ENCODE assay signal across 1 cellular context in genomic region chr17:21678451-21679081, GRCh38.
TF ChIP-seq lines count a peak whose summit lies in the region.

No MANE protein-coding gene starts in this region.

TF ChIP-seq in K562, 482 proteins besides CTCF, POLR2A, EP300 and RAD21:
- no peak for TF ChIP-seq ZNF143 (CRISPR knock-in tag; IDR thresholded peaks at IDR 0.05)
- TF ChIP-seq POLR2G (IDR thresholded peaks at IDR 0.05; ENCODE audit: low read depth, low read length) = peak; percentile 37; the same call in 1 of the 2 replicates
- TF ChIP-seq NRF1 (conservative IDR thresholded peaks at IDR 0.05 in 1 of 2, IDR thresholded peaks at IDR 0.05 in 1 of 2) = peak; percentile 95
- peak; percentile 53 for TF ChIP-seq MEIS2 (IDR thresholded peaks at IDR 0.05; ENCODE audit: partially characterized antibody)
- no peak for TF ChIP-seq SETDB1 (IDR thresholded peaks at IDR 0.05; ENCODE audit: low read length)
- no peak for TF ChIP-seq TCF3 (CRISPR knock-in tag; IDR thresholded peaks at IDR 0.05)
- TF ChIP-seq, protein P1, sequence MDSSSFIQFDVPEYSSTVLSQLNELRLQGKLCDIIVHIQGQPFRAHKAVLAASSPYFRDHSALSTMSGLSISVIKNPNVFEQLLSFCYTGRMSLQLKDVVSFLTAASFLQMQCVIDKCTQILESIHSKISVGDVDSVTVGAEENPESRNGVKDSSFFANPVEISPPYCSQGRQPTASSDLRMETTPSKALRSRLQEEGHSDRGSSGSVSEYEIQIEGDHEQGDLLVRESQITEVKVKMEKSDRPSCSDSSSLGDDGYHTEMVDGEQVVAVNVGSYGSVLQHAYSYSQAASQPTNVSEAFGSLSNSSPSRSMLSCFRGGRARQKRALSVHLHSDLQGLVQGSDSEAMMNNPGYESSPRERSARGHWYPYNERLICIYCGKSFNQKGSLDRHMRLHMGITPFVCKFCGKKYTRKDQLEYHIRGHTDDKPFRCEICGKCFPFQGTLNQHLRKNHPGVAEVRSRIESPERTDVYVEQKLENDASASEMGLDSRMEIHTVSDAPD (CRISPR knock-in tag; IDR thresholded peaks at IDR 0.05) = no peak
- TF ChIP-seq, protein P2, sequence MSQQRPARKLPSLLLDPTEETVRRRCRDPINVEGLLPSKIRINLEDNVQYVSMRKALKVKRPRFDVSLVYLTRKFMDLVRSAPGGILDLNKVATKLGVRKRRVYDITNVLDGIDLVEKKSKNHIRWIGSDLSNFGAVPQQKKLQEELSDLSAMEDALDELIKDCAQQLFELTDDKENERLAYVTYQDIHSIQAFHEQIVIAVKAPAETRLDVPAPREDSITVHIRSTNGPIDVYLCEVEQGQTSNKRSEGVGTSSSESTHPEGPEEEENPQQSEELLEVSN (IDR thresholded peaks at IDR 0.05; ENCODE audit: borderline replicate concordance in 1 of 2, extremely low read depth in 1 of 2, insufficient read depth in 1 of 2, insufficient read length in 1 of 2, low read depth in 1 of 2, low read length in 1 of 2, poor library complexity in 1 of 2, severe bottlenecking in 1 of 2) = peak in 1 of 2 experiments; percentile 47
- TF ChIP-seq, protein P3, sequence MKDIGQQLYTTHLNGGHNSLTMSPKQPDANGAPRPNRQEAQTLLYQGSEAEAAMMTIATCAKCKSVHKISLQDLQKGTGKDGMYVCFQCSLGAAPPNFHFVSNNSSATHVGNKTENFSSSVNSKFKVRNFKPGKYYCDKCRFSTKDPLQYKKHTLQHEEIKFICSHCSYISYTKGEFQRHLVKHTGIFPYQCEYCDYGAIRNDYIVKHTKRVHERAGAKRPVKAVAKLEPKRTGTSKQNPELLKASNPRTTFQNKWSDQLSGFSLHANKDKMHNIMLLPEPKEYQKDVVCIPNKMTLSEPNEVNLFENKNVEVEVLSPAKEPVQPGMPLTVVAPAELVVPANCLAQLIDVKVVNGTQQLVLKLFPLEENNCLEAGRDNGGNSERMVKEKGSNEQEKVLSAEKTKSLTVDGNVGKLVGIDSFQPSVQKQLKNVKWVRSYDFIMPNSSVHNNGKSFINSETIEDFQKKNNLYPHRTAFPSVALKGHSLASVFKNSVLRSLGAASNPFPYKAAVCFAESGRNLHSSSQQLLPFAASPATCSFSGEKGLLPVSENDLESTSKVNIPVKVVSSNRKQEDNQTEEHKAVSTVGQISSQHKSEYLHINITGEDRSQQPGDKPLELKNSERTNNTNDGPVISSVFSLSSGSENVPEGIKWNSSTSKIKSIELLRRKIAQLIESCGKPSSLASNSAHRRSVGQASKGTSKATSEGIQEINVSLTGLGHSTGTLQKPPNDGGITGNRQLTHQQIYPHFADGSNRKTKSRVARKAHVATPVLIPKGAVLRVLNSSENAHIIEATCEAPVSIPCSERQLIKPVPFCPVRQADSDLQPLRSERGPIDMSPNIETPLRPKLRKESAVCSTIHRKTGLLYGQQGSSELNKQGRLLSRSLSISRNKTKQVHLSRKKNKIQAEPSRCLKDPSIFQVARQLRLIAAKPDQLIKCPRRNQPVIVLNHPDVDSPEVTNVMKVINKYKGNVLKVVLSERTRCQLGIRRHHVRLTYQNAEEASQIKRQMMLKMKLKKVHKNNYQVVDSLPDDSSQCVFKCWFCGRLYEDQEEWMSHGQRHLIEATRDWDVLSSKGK (CRISPR knock-in tag; IDR thresholded peaks at IDR 0.05) = no peak
- TF ChIP-seq RFX1 (IDR thresholded peaks at IDR 0.05) = peak; percentile 55
- TF ChIP-seq, protein P4, sequence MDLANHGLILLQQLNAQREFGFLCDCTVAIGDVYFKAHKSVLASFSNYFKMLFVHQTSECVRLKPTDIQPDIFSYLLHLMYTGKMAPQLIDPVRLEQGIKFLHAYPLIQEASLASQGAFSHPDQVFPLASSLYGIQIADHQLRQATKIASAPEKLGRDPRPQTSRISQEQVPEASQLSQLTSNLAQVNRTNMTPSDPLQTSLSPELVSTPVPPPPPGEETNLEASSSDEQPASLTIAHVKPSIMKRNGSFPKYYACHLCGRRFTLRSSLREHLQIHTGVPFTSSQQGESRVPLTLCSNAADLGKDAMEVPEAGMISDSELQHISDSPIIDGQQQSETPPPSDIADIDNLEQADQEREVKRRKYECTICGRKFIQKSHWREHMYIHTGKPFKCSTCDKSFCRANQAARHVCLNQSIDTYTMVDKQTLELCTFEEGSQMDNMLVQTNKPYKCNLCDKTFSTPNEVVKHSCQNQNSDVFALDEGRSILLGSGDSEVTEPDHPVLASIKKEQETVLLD (IDR thresholded peaks at IDR 0.05) = peak; percentile 83
- TF ChIP-seq SMARCE1 (IDR thresholded peaks at IDR 0.05) = no peak
